In genomic region chr11:114259551-114259983, GRCh38 we compare ENCODE assay signal across 16 cellular contexts. TPM values are rescaled to one million over a fixed set of nuclear protein-coding genes. Genes with fewer than 3 reads are reported as not detected.
A peak's percentile ranks its signal among the peaks of the same experiment; 100 is the strongest.
DNase-seq lines count a peak whose midpoint lies in the region; ATAC-seq and TF ChIP-seq lines count a peak whose summit lies in the region.
"Had no signal": no experiment of that assay in that cellular context is flagged by ENCODE, and none has a peak within 500 bp of the region (broad histone marks: within the 10 kb centered on the region; RNA-seq: fewer than 3 reads in every experiment).

No MANE protein-coding gene starts in this region.

- H3K4me3 Mint-ChIP-seq in HFFc6 = no peak overlapping the region
- H3K4me3 Mint-ChIP-seq: CD4-positive, alpha-beta memory T cell had no signal

- no peaks in the 10 kb centered on the region for H3K36me3 Mint-ChIP-seq in HFFc6 (ENCODE audit: low read depth)
- H3K36me3 Mint-ChIP-seq: CD4-positive, alpha-beta memory T cell had no signal

- H3K9me3 ChIP-seq in thoracic aorta = no peaks in the 10 kb centered on the region

- peak overlapping the region; percentile 39 to 69 for H3K27ac ChIP-seq in thoracic aorta

- peak; percentile 57 for DNase-seq in NCI-H1092 treated with DMSO at 0.1 percent for 48 hours (lab: John Stamatoyannopoulos, UW)
- peak; percentile 99 for DNase-seq in NCI-H69 (lab: John Stamatoyannopoulos, UW)
- peak; percentile 67 for DNase-seq in left ventricle myocardium superior
- DNase-seq in thoracic aorta (ENCODE audit: low spot score) = no peak
- no peak for DNase-seq in HFFc6
- no peak for DNase-seq in HuH-7.5 (ENCODE audit: low spot score)
- DNase-seq in HUDEP-2 (lab: John Stamatoyannopoulos, UW; ENCODE audit: unreplicated experiment in 76 of 76) = no peak
- DNase-seq in COLO829 (ENCODE audit: low spot score) = no peak
- DNase-seq: activated CD4-positive, alpha-beta T cell treated with anti-CD3 and anti-CD28 coated beads for 1 hour; activated T-cell treated with anti-CD3 and anti-CD28 coated beads, Interleukin-2, amount 50 U/mL, for 48 hours; CD4-positive, alpha-beta memory T cell; HCEC 1CT; NCI-H1105; stimulated activated CD4-positive, alpha-beta T cell treated with anti-CD3 and anti-CD28 coated beads, Interleukin-2, amount 100 ng/mL, for 48 hours; stimulated activated naive CD4-positive, alpha-beta T cell; SW 1271 had no signal

- peaks cover 40% of the 10 kb centered on the region for H3K27me3 Mint-ChIP-seq in HFFc6 (ENCODE audit: insufficient read depth)
- H3K27me3 Mint-ChIP-seq: CD4-positive, alpha-beta memory T cell had no signal

- intact Hi-C loops in left ventricle myocardium superior (cut with micrococcal nuclease) = no loop called here

- H3K36me3 ChIP-seq in thoracic aorta = peaks cover 15% of the 10 kb centered on the region

- H3K4me1 ChIP-seq in thoracic aorta (ENCODE audit: control insufficient read depth in 1 of 2, low read depth in 2 of 2) = peaks cover 40 to 61% of the 10 kb centered on the region in 2 donors

- H3K9me3 Mint-ChIP-seq in HFFc6 = no peaks in the 10 kb centered on the region

- H3K4me3 ChIP-seq in thoracic aorta = no peak overlapping the region

- no peaks in the 10 kb centered on the region for H3K4me1 Mint-ChIP-seq in HFFc6 (ENCODE audit: low read depth)

- H3K27me3 ChIP-seq in thoracic aorta (replicated peaks; ENCODE audit: insufficient read depth) = no peaks in the 10 kb centered on the region

- ATAC-seq in left ventricle myocardium superior (no peak), thoracic aorta (ENCODE audit: insufficient number of reproducible peaks, low FRiP score, low read depth) (no peak)

- H3K27ac Mint-ChIP-seq in HFFc6 = no peak overlapping the region

- TF ChIP-seq CTCF in thoracic aorta (IDR thresholded peaks at IDR 0.05) = no peak
- no peak for TF ChIP-seq CTCF in HFFc6 (IDR thresholded peaks at IDR 0.05)

RNA-seq across cellular contexts. Expression of gene NNMT, which starts 36.6 kb away (rescaled TPM):
- total RNA-seq in left ventricle myocardium superior (26.4 TPM), thoracic aorta (1,000 to 10,000 TPM in 1 of 2 donors, 100 to 1,000 TPM in 1; 583 to 1,213 TPM)
- 100 to 1,000 TPM; 191 to 264 (median 205) TPM for total RNA-seq in HFFc6 (2021; fragmentation: NEBNext Ultra II Directional; extraction: Animal tissue kit (Norgen Biotek cat#: 25700))
- total RNA-seq: CD4-positive, alpha-beta memory T cell had no signal

Comparison
In these comparisons a context has a peak if more than half of its experiments do, and no peak if none do; other contexts are left out.
1. DNase-seq: peak in NCI-H1092 treated with DMSO at 0.1 percent for 48 hours (single experiment), NCI-H69 (single experiment) and left ventricle myocardium superior (single experiment); none in thoracic aorta (single experiment), HFFc6 (single experiment), HuH-7.5 (single experiment), HUDEP-2 (0 of 76) and COLO829 (single experiment).